ENCODE assay signal across 10 cellular contexts in genomic region chr22:17911312-17911705, GRCh38.
DNase-seq lines count a peak whose midpoint lies in the region; ATAC-seq and TF ChIP-seq lines count a peak whose summit lies in the region.
"Had no signal": no experiment of that assay in that cellular context is flagged by ENCODE, and none has a peak within 500 bp of the region (broad histone marks: within the 10 kb centered on the region; RNA-seq: fewer than 3 reads in every experiment).

No MANE protein-coding gene starts in this region.

- H3K9ac ChIP-seq in rectal smooth muscle tissue (ENCODE audit: low read length) = no peak overlapping the region

- POLR2A ChIA-PET in activated CD8-positive, alpha-beta T cell treated with anti-CD3 and anti-CD28 coated beads for 36 hours (lab: Charles Lee) = no interaction called here

- DNase-seq in cardiac muscle cell (ENCODE audit: low read depth in 1 of 2, low spot score in 1 of 2) (no peak), left cardiac atrium (no peak), left ventricle myocardium superior (no peak), SKM-1 treated with dmso at 0.1 percent for 144 hours (lab: John Stamatoyannopoulos, UW; ENCODE audit: unreplicated experiment) (no peak), Ammon's horn (ENCODE audit: low spot score) (no peak)
- DNase-seq in activated CD8-positive, alpha-beta T cell treated with anti-CD3 and anti-CD28 coated beads for 36 hours = no peak
- DNase-seq: activated T-cell treated with anti-CD3 and anti-CD28 coated beads, Interleukin-2, amount 50 U/mL, for 24 hours; DMS53 had no signal

- H3K4me1 ChIP-seq in cardiac muscle cell (ENCODE audit: low read depth) = peaks cover 87% of the 10 kb centered on the region
- H3K4me1 ChIP-seq in rectal smooth muscle tissue (ENCODE audit: control insufficient read depth, insufficient read depth, low read length) = peaks cover 41% of the 10 kb centered on the region

- intact Hi-C loops in left cardiac atrium (cut with DNase I) = loop anchor here (5.0 to 10.0 kb wide), 3 partner anchors 73 to 166 kb away; partner anchors contain the start of gene PEX26 (in 1 of the 2)
- intact Hi-C loops in left ventricle myocardium superior (cut with micrococcal nuclease) = no loop called here
- intact Hi-C loops in activated CD8-positive, alpha-beta T cell treated with anti-CD3 and anti-CD28 coated beads for 36 hours (cut with micrococcal nuclease) = no loop called here

- H3K27ac Mint-ChIP-seq in activated CD8-positive, alpha-beta T cell treated with anti-CD3 and anti-CD28 coated beads for 36 hours = no peak overlapping the region
- H3K27ac Mint-ChIP-seq: activated T-cell treated with anti-CD3 and anti-CD28 coated beads, Interleukin-2, amount 50 U/mL, for 24 hours had no signal

- H3K4me1 Mint-ChIP-seq in activated CD8-positive, alpha-beta T cell treated with anti-CD3 and anti-CD28 coated beads for 36 hours (ENCODE audit: low read depth) = no peaks in the 10 kb centered on the region

- H3K9me3 Mint-ChIP-seq in activated CD8-positive, alpha-beta T cell treated with anti-CD3 and anti-CD28 coated beads for 36 hours = no peaks in the 10 kb centered on the region
- H3K9me3 Mint-ChIP-seq: activated T-cell treated with anti-CD3 and anti-CD28 coated beads, Interleukin-2, amount 50 U/mL, for 24 hours had no signal

- H3K36me3 ChIP-seq in cardiac muscle cell (peaks cover 2% of the 10 kb centered on the region), rectal smooth muscle tissue (ENCODE audit: control insufficient read depth, insufficient read depth, low read length) (peaks cover under 1% of the 10 kb centered on the region)

- H3K4me3 Mint-ChIP-seq in activated CD8-positive, alpha-beta T cell treated with anti-CD3 and anti-CD28 coated beads for 36 hours = no peak overlapping the region
- H3K4me3 Mint-ChIP-seq: activated T-cell treated with anti-CD3 and anti-CD28 coated beads, Interleukin-2, amount 50 U/mL, for 24 hours had no signal

- H3K27ac ChIP-seq in cardiac muscle cell (peak overlapping the region; percentile 97), rectal smooth muscle tissue (ENCODE audit: low read depth, low read length) (peak overlapping the region; percentile 73)

- H3K9me3 ChIP-seq in cardiac muscle cell (ENCODE audit: low read depth) = no peaks in the 10 kb centered on the region

- TF ChIP-seq CTCF in cardiac muscle cell (IDR thresholded peaks at IDR 0.05; ENCODE audit: low read depth, low read length) = no peak
- no peak for TF ChIP-seq CTCF in activated CD8-positive, alpha-beta T cell treated with anti-CD3 and anti-CD28 coated beads for 36 hours (IDR thresholded peaks at IDR 0.05)

- CTCF ChIA-PET in activated CD8-positive, alpha-beta T cell treated with anti-CD3 and anti-CD28 coated beads for 36 hours (lab: Charles Lee) = no interaction called here

- H3K27me3 ChIP-seq in cardiac muscle cell (no peaks in the 10 kb centered on the region), rectal smooth muscle tissue (ENCODE audit: control insufficient read depth, insufficient read depth, low read length) (no peaks in the 10 kb centered on the region)

- H3K4me3 ChIP-seq in cardiac muscle cell (peak overlapping the region; percentile 5), rectal smooth muscle tissue (ENCODE audit: low read length) (no peak overlapping the region)

- ATAC-seq in left cardiac atrium (no peak), left ventricle myocardium superior (peak; percentile 1), GM21723 (IDR thresholded peaks at IDR 0.05; ENCODE audit: unreplicated experiment) (no peak)
- no peak for ATAC-seq in activated CD8-positive, alpha-beta T cell treated with anti-CD3 and anti-CD28 coated beads for 36 hours

- no peaks in the 10 kb centered on the region for H3K27me3 Mint-ChIP-seq in activated CD8-positive, alpha-beta T cell treated with anti-CD3 and anti-CD28 coated beads for 36 hours
- H3K27me3 Mint-ChIP-seq: activated T-cell treated with anti-CD3 and anti-CD28 coated beads, Interleukin-2, amount 50 U/mL, for 24 hours had no signal

- peaks cover 1% of the 10 kb centered on the region for H3K36me3 Mint-ChIP-seq in activated CD8-positive, alpha-beta T cell treated with anti-CD3 and anti-CD28 coated beads for 36 hours (ENCODE audit: low read depth)

Comparison
In these comparisons a context has a peak if more than half of its experiments do, and no peak if none do; other contexts are left out.
1. intact Hi-C loops: an anchor here in left cardiac atrium (5.0 to 10.0 kb wide); none called in left ventricle myocardium superior and activated CD8-positive, alpha-beta T cell treated with anti-CD3 and anti-CD28 coated beads for 36 hours.